In the genomic region with DNA sequence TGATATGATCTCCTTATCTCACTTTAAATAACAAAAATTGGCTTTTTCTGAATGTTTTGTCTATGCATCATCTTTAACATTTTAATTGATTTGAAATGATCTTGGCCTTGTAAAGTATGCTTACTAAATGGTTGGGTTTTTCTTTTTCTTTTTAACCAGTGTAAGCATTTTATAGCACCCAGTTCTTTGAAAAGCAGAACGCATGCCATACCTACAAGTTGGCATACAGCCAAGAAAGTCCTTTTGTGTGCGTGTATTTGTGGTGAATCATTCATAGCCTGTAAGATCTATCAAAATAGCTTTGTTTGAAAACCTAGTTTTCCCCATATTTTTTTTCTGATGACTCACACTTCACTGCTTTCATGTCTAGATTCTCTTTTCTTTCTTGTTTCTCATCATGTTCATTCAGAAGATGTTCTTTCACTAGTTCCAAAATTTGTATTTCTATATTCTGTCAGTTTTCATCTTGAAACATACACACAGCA, we compare ENCODE assay signal across 8 cellular contexts. TPM values are rescaled to one million over a fixed set of nuclear protein-coding genes. Genes with fewer than 3 reads are reported as not detected.
A peak's percentile ranks its signal among the peaks of the same experiment; 100 is the strongest.
DNase-seq lines count a peak whose midpoint lies in the region; ATAC-seq and TF ChIP-seq lines count a peak whose summit lies in the region.

No MANE protein-coding gene starts in this region.

- peak overlapping the region; percentile 33 for H3K4me2 ChIP-seq in KMS-11

- peaks cover 3% of the 10 kb centered on the region for H3K36me3 Mint-ChIP-seq in T-helper 17 cell (ENCODE audit: low read depth)

- H3K27me3 Mint-ChIP-seq in T-helper 17 cell, result no peaks in the 10 kb centered on the region

- H3K79me2 ChIP-seq in KMS-11 (ENCODE audit: insufficient read depth, low read depth), result peaks cover under 1% of the 10 kb centered on the region; the same call in 1 of the 2 replicates

- H4K20me1 ChIP-seq in KMS-11 (ENCODE audit: insufficient read depth), result no peaks in the 10 kb centered on the region

- H3K4me3 Mint-ChIP-seq in T-helper 17 cell, result no peak overlapping the region

- DNase-seq in DMS79 treated with DMSO at 0.1 percent for 48 hours (lab: John Stamatoyannopoulos, UW), result peak; percentile 51
- DNase-seq in T-helper 17 cell, result no peak
- DNase-seq in iris pigment epithelial cell (ENCODE audit: low read depth), result peak; percentile 95
- DNase-seq in T-helper 9 cell, result no peak
- DNase-seq in CD1c-positive myeloid dendritic cell (ENCODE audit: extremely low spot score), result no peak
- DNase-seq in left ventricle myocardium superior, result no peak

- peak overlapping the region; percentile 31 for H3K4me3 ChIP-seq in KMS-11 (IDR thresholded peaks at IDR 0.05; ENCODE audit: insufficient read depth, low read depth, low read length)

- no peak for ATAC-seq in T-helper 17 cell
- ATAC-seq in HG03520 (IDR thresholded peaks at IDR 0.05; ENCODE audit: unreplicated experiment), result no peak
- no peak for ATAC-seq in left ventricle myocardium superior

- intact Hi-C loops in left ventricle myocardium superior (cut with micrococcal nuclease), result no loop called here

- H3K4me1 ChIP-seq in KMS-11 (ENCODE audit: low read depth, poor library complexity, severe bottlenecking), result peaks cover 42% of the 10 kb centered on the region

- H3K9ac ChIP-seq in KMS-11, result no peak overlapping the region

- H3K27ac Mint-ChIP-seq in T-helper 17 cell, result peak overlapping the region; percentile 78

- H2AFZ ChIP-seq in KMS-11 (ENCODE audit: low read depth), result peak overlapping the region; percentile 17; the same call in 1 of the 2 replicates

- H3K27ac ChIP-seq in KMS-11, result peak overlapping the region; percentile 25; the same call in 1 of the 2 replicates

- H3K4me1 Mint-ChIP-seq in T-helper 17 cell, result peaks cover 23% of the 10 kb centered on the region

- H3K27me3 ChIP-seq in KMS-11 (ENCODE audit: insufficient read depth, low read depth), result no peaks in the 10 kb centered on the region

- TF ChIP-seq CTCF in KMS-11 (conservative IDR thresholded peaks at IDR 0.05; ENCODE audit: low read depth, low read length), result no peak

- H3K36me3 ChIP-seq in KMS-11 (ENCODE audit: insufficient read depth), result no peaks in the 10 kb centered on the region

- H3K9me3 ChIP-seq in T-helper 17 cell (ENCODE audit: control insufficient read depth, low read length, poor library complexity, severe bottlenecking), result no peaks in the 10 kb centered on the region

RNA-seq across cellular contexts. Expression of a gene that starts 4.1 kb away (rescaled TPM):
- total RNA-seq in T-helper 17 cell (10 to 100 TPM; 15.3 to 19.8 TPM), left ventricle myocardium superior (33.1 TPM)

Comparison
In these comparisons a context has a peak if more than half of its experiments do, and no peak if none do; other contexts are left out.
1. DNase-seq: peak in DMS79 treated with DMSO at 0.1 percent for 48 hours (single experiment) and iris pigment epithelial cell (single experiment); none in T-helper 17 cell (0 of 3), T-helper 9 cell (single experiment), CD1c-positive myeloid dendritic cell (single experiment) and left ventricle myocardium superior (single experiment).